ENCODE assay signal across 8 cellular contexts in genomic region chr1:160032165-160032827, GRCh38. TPM values are rescaled to one million over a fixed set of nuclear protein-coding genes. Genes with fewer than 3 reads are reported as not detected.
DNase-seq lines count a peak whose midpoint lies in the region; ATAC-seq and TF ChIP-seq lines count a peak whose summit lies in the region.

No MANE protein-coding gene starts in this region.

- peak overlapping the region; percentile 95 for H3K4me3 Mint-ChIP-seq in activated CD8-positive, alpha-beta T cell treated with anti-CD3 and anti-CD28 coated beads, Interleukin-2, amount 10 ng/mL, durations not matched to agents 7 days and 5 days

- H3K36me3 ChIP-seq in prostate gland = no peaks in the 10 kb centered on the region

- no peak for TF ChIP-seq POLR2A in prostate gland (IDR thresholded peaks at IDR 0.05)

- H3K4me3 ChIP-seq in prostate gland = peak overlapping the region; percentile 55 to 71

- H3K27me3 Mint-ChIP-seq in activated CD8-positive, alpha-beta T cell treated with anti-CD3 and anti-CD28 coated beads, Interleukin-2, amount 10 ng/mL, durations not matched to agents 7 days and 5 days (ENCODE audit: low read depth) = peaks cover 12% of the 10 kb centered on the region

- peaks cover 6% of the 10 kb centered on the region for H3K36me3 Mint-ChIP-seq in activated CD8-positive, alpha-beta T cell treated with anti-CD3 and anti-CD28 coated beads, Interleukin-2, amount 10 ng/mL, durations not matched to agents 7 days and 5 days (ENCODE audit: low read depth)

- no peaks in the 10 kb centered on the region for H3K9me3 ChIP-seq in prostate gland

- WGBS in prostate gland = 1% methylated on average over 18 of the region's 18 CpGs

- ATAC-seq in HG03280 (IDR thresholded peaks at IDR 0.05; ENCODE audit: unreplicated experiment) (peak; percentile 7), Right ventricle myocardium superior (ENCODE audit: poor library complexity) (peak; percentile 63), GM21367 (IDR thresholded peaks at IDR 0.05; ENCODE audit: unreplicated experiment) (no peak)
- no peak for ATAC-seq in activated CD8-positive, alpha-beta T cell treated with anti-CD3 and anti-CD28 coated beads, Interleukin-2, amount 10 ng/mL, durations not matched to agents 7 days and 5 days

- POLR2A ChIA-PET in activated CD8-positive, alpha-beta T cell treated with anti-CD3 and anti-CD28 coated beads, Interleukin-2, amount 10 ng/mL, durations not matched to agents 7 days and 5 days (lab: Charles Lee) = interaction anchor here (0.9 to 2.9 kb wide), 5 partner anchors 22 to 109 kb away, joined by 3 to 14 read pairs (median 4); partner anchors contain the start of gene TAGLN2

- peaks cover 29% of the 10 kb centered on the region for H3K4me1 Mint-ChIP-seq in activated CD8-positive, alpha-beta T cell treated with anti-CD3 and anti-CD28 coated beads, Interleukin-2, amount 10 ng/mL, durations not matched to agents 7 days and 5 days (ENCODE audit: low read depth)

- H3K27ac Mint-ChIP-seq in activated CD8-positive, alpha-beta T cell treated with anti-CD3 and anti-CD28 coated beads, Interleukin-2, amount 10 ng/mL, durations not matched to agents 7 days and 5 days = peak overlapping the region; percentile 90

- intact Hi-C loops in Right ventricle myocardium superior (cut with DNase I) (no loop called here), prostate gland (cut with DNase I) (no loop called here)

- H3K27ac ChIP-seq in prostate gland = peak overlapping the region; percentile 61 to 78

- no peak for TF ChIP-seq CTCF in prostate gland (IDR thresholded peaks at IDR 0.05)

- DNase-seq in NCI-H510A (lab: John Stamatoyannopoulos, UW) (peak; percentile 9), NCI-H510A treated with DMSO at 0.1 percent for 48 hours (lab: John Stamatoyannopoulos, UW) (no peak), Right ventricle myocardium superior (no peak), prostate gland (ENCODE audit: low spot score) (no peak), NCI-H1092 treated with DMSO at 0.1 percent for 48 hours (lab: John Stamatoyannopoulos, UW) (no peak)
- no peak for DNase-seq in activated CD8-positive, alpha-beta T cell treated with anti-CD3 and anti-CD28 coated beads, Interleukin-2, amount 10 ng/mL, durations not matched to agents 7 days and 5 days

- no peaks in the 10 kb centered on the region for H3K4me1 ChIP-seq in prostate gland (replicated peaks)

- no peaks in the 10 kb centered on the region for H3K27me3 ChIP-seq in prostate gland (replicated peaks; ENCODE audit: insufficient read depth)

- CTCF ChIA-PET in activated CD8-positive, alpha-beta T cell treated with anti-CD3 and anti-CD28 coated beads, Interleukin-2, amount 10 ng/mL, durations not matched to agents 7 days and 5 days (lab: Charles Lee) = interaction anchor here (0.6 to 5.4 kb wide), 6 partner anchors 9 to 74 kb away, joined by 3 to 67 read pairs (median 23); partner anchors contain the start of gene KCNJ9

- H3K9me3 Mint-ChIP-seq in activated CD8-positive, alpha-beta T cell treated with anti-CD3 and anti-CD28 coated beads, Interleukin-2, amount 10 ng/mL, durations not matched to agents 7 days and 5 days (ENCODE audit: insufficient read depth) = no peaks in the 10 kb centered on the region

RNA-seq across cellular contexts. Expression of gene PIGM, which starts 0.5 kb away (rescaled TPM):
- total RNA-seq in activated CD8-positive, alpha-beta T cell treated with anti-CD3 and anti-CD28 coated beads, Interleukin-2, amount 10 ng/mL, durations not matched to agents 7 days and 5 days = 1 to 10 TPM; 4.2 to 4.5 TPM
- total RNA-seq in Right ventricle myocardium superior (2.0 TPM), prostate gland (1 to 10 TPM; 5.9 to 8.4 TPM)

RNA-seq across cellular contexts. Expression of gene KCNJ10, which starts 37.7 kb away (rescaled TPM):
- total RNA-seq in activated CD8-positive, alpha-beta T cell treated with anti-CD3 and anti-CD28 coated beads, Interleukin-2, amount 10 ng/mL, durations not matched to agents 7 days and 5 days = not detected
- total RNA-seq in Right ventricle myocardium superior (0.16 TPM), prostate gland (not detected)

RNA-seq across cellular contexts. Expression of gene KCNJ9, which starts 49.0 kb away (rescaled TPM):
- not detected for total RNA-seq in activated CD8-positive, alpha-beta T cell treated with anti-CD3 and anti-CD28 coated beads, Interleukin-2, amount 10 ng/mL, durations not matched to agents 7 days and 5 days
- total RNA-seq in Right ventricle myocardium superior (not detected), prostate gland (under 1 TPM in 1 of 2 donors, not detected in 1; 0.51 TPM)

Comparison
In these comparisons a context has a peak if more than half of its experiments do, and no peak if none do; other contexts are left out.
1. ATAC-seq: peak in HG03280 (single experiment) and Right ventricle myocardium superior (single experiment); none in activated CD8-positive, alpha-beta T cell treated with anti-CD3 and anti-CD28 coated beads, Interleukin-2, amount 10 ng/mL, durations not matched to agents 7 days and 5 days (single experiment) and GM21367 (single experiment).